ENCODE assay signal across 8 cellular contexts in the genomic region with DNA sequence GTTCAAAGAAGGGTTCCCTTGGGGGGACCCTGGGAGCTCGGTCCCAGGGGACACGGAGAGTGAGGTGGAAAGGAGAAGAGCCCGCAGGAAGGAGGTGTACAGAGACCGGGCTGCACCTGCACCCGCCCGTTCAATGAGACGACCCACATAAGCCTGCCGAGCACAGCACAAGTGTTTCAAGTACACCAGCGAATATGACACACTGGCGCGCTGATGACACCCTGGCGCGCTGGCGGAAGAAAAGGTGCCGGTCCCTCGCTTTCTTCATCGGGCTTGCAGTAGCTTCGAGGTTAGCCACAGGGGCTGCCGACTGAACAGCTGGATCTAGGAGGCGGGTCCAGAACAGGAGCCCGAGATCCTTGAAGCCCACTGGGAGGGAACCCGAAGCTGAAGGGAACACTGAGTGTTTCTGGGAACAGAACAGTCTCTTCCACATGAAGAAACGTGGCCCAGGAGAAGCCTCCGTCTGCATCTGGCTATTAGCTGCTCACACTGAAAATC. TPM values are rescaled to one million over a fixed set of nuclear protein-coding genes. Genes with fewer than 3 reads are reported as not detected.
DNase-seq lines count a peak whose midpoint lies in the region; ATAC-seq and TF ChIP-seq lines count a peak whose summit lies in the region.

No MANE protein-coding gene starts in this region.

- peaks cover 0 to 18% (median 4%) of the 10 kb centered on the region in 4 donors for H3K4me1 ChIP-seq in Peyer's patch

- TF ChIP-seq CTCF in GM12865 (IDR thresholded peaks at IDR 0.05; ENCODE audit: insufficient read depth, low read depth, low read length, missing control alignments), result no peak
- no peak for TF ChIP-seq CTCF in Peyer's patch (IDR thresholded peaks at IDR 0.05)
- TF ChIP-seq CTCF in retinal pigment epithelial cell (conservative IDR thresholded peaks at IDR 0.05; ENCODE audit: low read depth, low read length), result no peak

- no peaks in the 10 kb centered on the region for H3K27me3 ChIP-seq in Peyer's patch

- H3K4me3 ChIP-seq in GM12865 (ENCODE audit: low read depth, low read length), result peak overlapping the region; percentile 84
- H3K4me3 ChIP-seq in Peyer's patch, result peak overlapping the region in 3 of 4 donors; percentile 70 to 83 (median 82)
- peak overlapping the region; percentile 53 for H3K4me3 ChIP-seq in retinal pigment epithelial cell (ENCODE audit: low read length)

- H3K9me3 ChIP-seq in Peyer's patch, result no peaks in the 10 kb centered on the region

- TF ChIP-seq POLR2A in Peyer's patch (IDR thresholded peaks at IDR 0.05) (no peak), GM18505 (IDR thresholded peaks at IDR 0.05; ENCODE audit: borderline replicate concordance, extremely low read depth, insufficient read depth, insufficient read length) (no peak)

- DNase-seq in GM12865 (ENCODE audit: low read depth), result no peak
- no peak for DNase-seq in Peyer's patch
- DNase-seq in epithelial cell of prostate (ENCODE audit: low read depth, low spot score), result no peak
- DNase-seq in retinal pigment epithelial cell (ENCODE audit: low read depth), result no peak
- no peak for DNase-seq in medulla oblongata (ENCODE audit: extremely low spot score)
- no peak for DNase-seq in NCI-H69 (lab: John Stamatoyannopoulos, UW)
- no peak for DNase-seq in SK-N-DZ (ENCODE audit: low spot score)

- ATAC-seq in GM18505 (IDR thresholded peaks at IDR 0.05; ENCODE audit: unreplicated experiment), result no peak

- H3K27ac ChIP-seq in Peyer's patch (peak overlapping the region in 2 of 4 donors; percentile 72 to 74), epithelial cell of prostate (peak overlapping the region; percentile 68)

- peaks cover 0 to 26% (median 0%) of the 10 kb centered on the region in 3 donors for H3K36me3 ChIP-seq in Peyer's patch

RNA-seq across cellular contexts. Expression of a gene that starts 1.4 kb away (rescaled TPM):
- 100 to 1,000 TPM in 3 of 4 donors, 10 to 100 TPM in 1; 89.7 to 281 (median 186) TPM for total RNA-seq in Peyer's patch
- 42.5 and 59.5 TPM in 2 replicates for polyA plus RNA-seq in SK-N-DZ (2014; cell fraction: cytosol; rRNA removed)
- 155 and 275 TPM in 2 replicates for polyA plus RNA-seq in SK-N-DZ (2014; cell fraction: nucleus; rRNA removed)

RNA-seq across cellular contexts. Expression of a gene that starts 47.7 kb away (rescaled TPM):
- 100 to 1,000 TPM in 1 of 4 donors, 10 to 100 TPM in 3; 21.5 to 120 (median 68.3) TPM for total RNA-seq in Peyer's patch
- polyA plus RNA-seq in SK-N-DZ (2014; cell fraction: cytosol; rRNA removed), result 60.7 and 72.9 TPM in 2 replicates
- 207 and 213 TPM in 2 replicates for polyA plus RNA-seq in SK-N-DZ (2014; cell fraction: nucleus; rRNA removed)
